In the genomic region with DNA sequence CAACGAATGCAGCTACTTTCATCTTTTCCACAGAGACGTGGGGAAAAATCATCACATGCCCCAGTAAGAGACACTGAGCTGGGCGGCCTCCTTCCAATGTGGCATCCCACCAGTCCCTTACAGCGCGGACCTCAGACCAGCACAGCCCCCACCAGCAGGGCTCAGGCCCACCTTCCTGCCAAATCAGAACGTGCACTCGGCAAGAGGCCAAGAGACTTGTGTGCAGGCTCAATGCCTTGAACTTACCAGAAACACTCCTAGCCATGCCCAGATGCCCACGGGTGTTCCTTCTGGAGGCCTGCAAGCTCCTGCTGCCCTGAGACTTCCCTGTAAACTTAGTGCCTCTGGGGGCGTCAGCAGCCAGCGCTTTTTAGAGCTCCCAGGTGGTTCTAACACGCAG, we compare ENCODE assay signal across 22 cellular contexts. TPM values are rescaled to one million over a fixed set of nuclear protein-coding genes. Genes with fewer than 3 reads are reported as not detected.
DNase-seq lines count a peak whose midpoint lies in the region; ATAC-seq and TF ChIP-seq lines count a peak whose summit lies in the region.
"Had no signal": no experiment of that assay in that cellular context is flagged by ENCODE, and none has a peak within 500 bp of the region (broad histone marks: within the 10 kb centered on the region; RNA-seq: fewer than 3 reads in every experiment).

No MANE protein-coding gene starts in this region.

- H2BK120ac ChIP-seq in trophoblast cell (ENCODE audit: insufficient read depth, low read length, poor library complexity), result no peak overlapping the region

- no peak for TF ChIP-seq CTCF in lower lobe of right lung (IDR thresholded peaks at IDR 0.05)
- no peak for TF ChIP-seq CTCF in transverse colon (IDR thresholded peaks at IDR 0.05)
- no peak for TF ChIP-seq CTCF in tibial nerve (IDR thresholded peaks at IDR 0.05)

- H3K9me3 Mint-ChIP-seq in central memory CD8-positive, alpha-beta T cell, result no peaks in the 10 kb centered on the region
- H3K9me3 Mint-ChIP-seq: CD4-positive, alpha-beta memory T cell; stimulated activated memory B cell treated with anti-CD40 and anti-IgM and Interleukin-4, amounts not matched to agents 10 μg/mL and 1 μg/mL and 100 μg/mL, for 72 hours had no signal

- no peak overlapping the region for H3K4ac ChIP-seq in trophoblast cell (ENCODE audit: low read depth, low read length)

- H3K27ac Mint-ChIP-seq in central memory CD8-positive, alpha-beta T cell (ENCODE audit: low read depth), result peak overlapping the region; percentile 46
- H3K27ac Mint-ChIP-seq: progenitor cell of endocrine pancreas; stimulated activated memory B cell treated with anti-CD40 and anti-IgM and Interleukin-4, amounts not matched to agents 10 μg/mL and 1 μg/mL and 100 μg/mL, for 72 hours had no signal

- H4K91ac ChIP-seq in trophoblast cell (ENCODE audit: low read depth, low read length), result no peak overlapping the region

- no peak overlapping the region for H3K23ac ChIP-seq in trophoblast cell (ENCODE audit: low read length)

- no peak overlapping the region for H3K4me3 Mint-ChIP-seq in central memory CD8-positive, alpha-beta T cell
- H3K4me3 Mint-ChIP-seq: CD4-positive, alpha-beta memory T cell; stimulated activated memory B cell treated with anti-CD40 and anti-IgM and Interleukin-4, amounts not matched to agents 10 μg/mL and 1 μg/mL and 100 μg/mL, for 72 hours had no signal

- H3K4me1 ChIP-seq in lower lobe of right lung (peaks cover 7% of the 10 kb centered on the region), transverse colon (peaks cover 7 to 16% (median 15%) of the 10 kb centered on the region in 4 donors), trophoblast cell (ENCODE audit: control insufficient read depth in 1 of 2, insufficient read depth in 2 of 2, low read length in 2 of 2) (no peaks in the 10 kb centered on the region), tibial nerve (peaks cover 0 to 9% (median 3%) of the 10 kb centered on the region in 4 donors)

- peaks cover 17% of the 10 kb centered on the region for H3K4me1 Mint-ChIP-seq in central memory CD8-positive, alpha-beta T cell
- H3K4me1 Mint-ChIP-seq: stimulated activated memory B cell treated with anti-CD40 and anti-IgM and Interleukin-4, amounts not matched to agents 10 μg/mL and 1 μg/mL and 100 μg/mL, for 72 hours had no signal

- H3K27me3 ChIP-seq in lower lobe of right lung (ENCODE audit: low read depth) (no peaks in the 10 kb centered on the region), transverse colon (no peaks in the 10 kb centered on the region), trophoblast cell (ENCODE audit: insufficient read depth, low read length) (no peaks in the 10 kb centered on the region), tibial nerve (no peaks in the 10 kb centered on the region)
- H3K27me3 ChIP-seq: foreskin keratinocyte had no signal

- no peaks in the 10 kb centered on the region for H3K9me3 ChIP-seq in lower lobe of right lung
- H3K9me3 ChIP-seq in transverse colon, result no peaks in the 10 kb centered on the region
- H3K9me3 ChIP-seq in trophoblast cell (ENCODE audit: insufficient read depth, low read depth, low read length), result no peaks in the 10 kb centered on the region
- no peaks in the 10 kb centered on the region for H3K9me3 ChIP-seq in tibial nerve

- TF ChIP-seq EP300 in transverse colon (IDR thresholded peaks at IDR 0.05; ENCODE audit: low read depth) (no peak), tibial nerve (IDR thresholded peaks at IDR 0.05) (no peak)

- H3K18ac ChIP-seq in trophoblast cell (ENCODE audit: low read length), result no peak overlapping the region

- H2AK5ac ChIP-seq in trophoblast cell (ENCODE audit: low read length), result no peak overlapping the region

- no peak overlapping the region for H2BK12ac ChIP-seq in trophoblast cell (ENCODE audit: low read length)

- no peak overlapping the region for H3K14ac ChIP-seq in trophoblast cell (ENCODE audit: low read length)

- H3K36me3 ChIP-seq in lower lobe of right lung (peaks cover 100% of the 10 kb centered on the region), transverse colon (peaks cover 0 to 80% (median 40%) of the 10 kb centered on the region in 4 donors), trophoblast cell (ENCODE audit: control insufficient read depth in 1 of 2, insufficient read depth in 2 of 2, low read length in 2 of 2) (peaks cover 92 to 97% of the 10 kb centered on the region in 2 experiments), tibial nerve (peaks cover 15 to 100% (median 69%) of the 10 kb centered on the region in 3 donors)

- no peak overlapping the region for H4K12ac ChIP-seq in trophoblast cell (ENCODE audit: low read depth, low read length)

- no peaks in the 10 kb centered on the region for H3K27me3 Mint-ChIP-seq in central memory CD8-positive, alpha-beta T cell
- H3K27me3 Mint-ChIP-seq: CD4-positive, alpha-beta memory T cell; progenitor cell of endocrine pancreas; stimulated activated memory B cell treated with anti-CD40 and anti-IgM and Interleukin-4, amounts not matched to agents 10 μg/mL and 1 μg/mL and 100 μg/mL, for 72 hours had no signal

- no peak overlapping the region for H3K4me2 ChIP-seq in trophoblast cell (ENCODE audit: low read length)
- H3K4me2 ChIP-seq: PC-9 had no signal

- H3K36me3 Mint-ChIP-seq in central memory CD8-positive, alpha-beta T cell (ENCODE audit: insufficient read depth), result peaks cover 82% of the 10 kb centered on the region

- H4K8ac ChIP-seq in trophoblast cell (ENCODE audit: low read depth, low read length), result no peak overlapping the region

- H3K9ac ChIP-seq in trophoblast cell (ENCODE audit: low read length), result no peak overlapping the region

- H3K79me1 ChIP-seq in trophoblast cell (ENCODE audit: low read length), result no peaks in the 10 kb centered on the region

- no peak overlapping the region for H2BK5ac ChIP-seq in trophoblast cell (ENCODE audit: low read depth, low read length, poor library complexity)

- H2AFZ ChIP-seq in trophoblast cell (ENCODE audit: insufficient read depth, low read length, poor library complexity), result no peak overlapping the region
- H2AFZ ChIP-seq: PC-9 had no signal

- H3K79me2 ChIP-seq in trophoblast cell (ENCODE audit: control insufficient read depth, insufficient read depth, low read length, poor library complexity), result no peaks in the 10 kb centered on the region

- TF ChIP-seq POLR2A in transverse colon (IDR thresholded peaks at IDR 0.05) (no peak), tibial nerve (IDR thresholded peaks at IDR 0.05) (no peak)

- whole genome bisulfite sequencing in transverse colon (ENCODE audit: low coverage in 1 of 2), 2 donors, result 81% methylated on average over 11 of the region's 11 CpGs; no CpG with 5 or more reads in 1 of the 2 donors
- WGBS in trophoblast cell (ENCODE audit: extremely low coverage, insufficient coverage, insufficient read length), result no CpG with 5 or more reads among the region's 11 CpGs
- WGBS in tibial nerve, 2 donors, result 85 to 91% methylated on average over 10 to 11 of the region's 11 CpGs

- peak; percentile 50 for DNase-seq in activated effector memory CD4-positive, alpha-beta T cell treated with anti-CD3 and anti-CD28 coated beads, Interleukin-2, amount 50 U/mL, for 16 hours
- DNase-seq in activated effector memory CD4-positive, alpha-beta T cell treated with Interleukin-2 at 50 U/mL for 16 hours, result no peak
- no peak for DNase-seq in central memory CD8-positive, alpha-beta T cell (ENCODE audit: low spot score in 2 of 2)
- DNase-seq in lower lobe of right lung (peak; percentile 37), transverse colon (peak; percentile 5), trophoblast cell (no peak), tibial nerve (ENCODE audit: low spot score in 2 of 2) (no peak)
- DNase-seq: ACHN; activated CD4-positive, alpha-beta T cell treated with anti-CD3 and anti-CD28 coated beads for 48 hours; anterior cingulate cortex; cortex of kidney; foreskin keratinocyte; HCEC 1CT; Karpas-422; NCI-H1092 treated with DMSO at 0.1 percent for 48 hours; NCI-H2107; PC-9; stimulated activated CD4-positive, alpha-beta T cell treated with anti-CD3 and anti-CD28 coated beads, Interleukin-12 subunit alpha, Interleukin-12 subunit beta, amount 100 ng/mL, for 4 hours had no signal

- intact Hi-C loops in lower lobe of right lung (cut with DNase I), result no loop called here
- intact Hi-C loops in transverse colon (cut with DNase I; ENCODE audit: low total_unique reads), result no loop called here

- no peak for ATAC-seq in central memory CD8-positive, alpha-beta T cell (replicated peaks; ENCODE audit: extremely low read depth, poor library complexity, severe bottlenecking)
- ATAC-seq in lower lobe of right lung (no peak), GM18909 (IDR thresholded peaks at IDR 0.05; ENCODE audit: poor library complexity, unreplicated experiment) (no peak)
- ATAC-seq: foreskin keratinocyte; stimulated activated memory B cell treated with anti-CD40 and anti-IgM and Interleukin-4, amounts not matched to agents 10 μg/mL and 1 μg/mL and 100 μg/mL, for 72 hours had no signal

- no peak overlapping the region for H3K4me3 ChIP-seq in lower lobe of right lung
- no peak overlapping the region for H3K4me3 ChIP-seq in transverse colon
- no peak overlapping the region for H3K4me3 ChIP-seq in trophoblast cell (ENCODE audit: low read depth, low read length)
- H3K4me3 ChIP-seq in tibial nerve, result no peak overlapping the region
- H3K4me3 ChIP-seq: PC-9 had no signal

- in situ Hi-C loops in transverse colon (cut with MboI; ENCODE audit: low pct_ligation_motif_present in 1 of 4, low pct_unique_long_range_greater_than_20kb in 1 of 4, low sequenced_read_pairs in 3 of 4), result no loop called here

- H3K27ac ChIP-seq in lower lobe of right lung (no peak overlapping the region), transverse colon (no peak overlapping the region), trophoblast cell (ENCODE audit: low read depth, low read length) (no peak overlapping the region), tibial nerve (no peak overlapping the region)
- H3K27ac ChIP-seq: foreskin keratinocyte, PC-9 had no signal

RNA-seq across cellular contexts. Expression of a gene that starts 31.2 kb away (rescaled TPM):
- total RNA-seq in lower lobe of right lung (233 TPM), transverse colon (100 to 1,000 TPM; 196 to 268 (median 246) TPM), tibial nerve (100 to 1,000 TPM; 142 to 204 (median 148) TPM)
- polyA plus RNA-seq in trophoblast cell (2013), result 349 and 360 TPM in 2 replicates

Comparison
In these comparisons a context has a peak if more than half of its experiments do, and no peak if none do; other contexts are left out.
1. DNase-seq: peak in activated effector memory CD4-positive, alpha-beta T cell treated with anti-CD3 and anti-CD28 coated beads, Interleukin-2, amount 50 U/mL, for 16 hours (single experiment), lower lobe of right lung (single experiment) and transverse colon (single experiment); none in activated effector memory CD4-positive, alpha-beta T cell treated with Interleukin-2 at 50 U/mL for 16 hours (single experiment), central memory CD8-positive, alpha-beta T cell (0 of 2), trophoblast cell (0 of 2) and tibial nerve (0 of 2).